Comparison of ENCODE assay signal across 14 cellular contexts in genomic region chr14:67239582-67239981, GRCh38. TPM values are rescaled to one million over a fixed set of nuclear protein-coding genes. Genes with fewer than 3 reads are reported as not detected.
A peak's percentile ranks its signal among the peaks of the same experiment; 100 is the strongest.
DNase-seq lines count a peak whose midpoint lies in the region; ATAC-seq, FAIRE-seq and TF ChIP-seq lines count a peak whose summit lies in the region.
"Had no signal": no experiment of that assay in that cellular context is flagged by ENCODE, and none has a peak within 500 bp of the region (broad histone marks: within the 10 kb centered on the region; RNA-seq: fewer than 3 reads in every experiment).

No MANE protein-coding gene starts in this region.

- no peak for TF ChIP-seq CTCF in CD14-positive monocyte (IDR thresholded peaks at IDR 0.05)
- no peak for TF ChIP-seq CTCF in DOHH2 (IDR thresholded peaks at IDR 0.05; ENCODE audit: low read depth, low read length, poor library complexity, severe bottlenecking)

- no peaks in the 10 kb centered on the region for H3K9me3 ChIP-seq in DOHH2 (ENCODE audit: control insufficient read depth, insufficient read depth, low read length)
- H3K9me3 ChIP-seq in naive thymus-derived CD4-positive, alpha-beta T cell (ENCODE audit: control insufficient read depth in 2 of 3, low read length in 3 of 3), result no peaks in the 10 kb centered on the region

- no peak for ATAC-seq in activated T-helper 17 cell treated with anti-CD3 and anti-CD28 coated beads, Interleukin-2, amount 50 U/mL, for 72 hours (replicated peaks)
- no peak for ATAC-seq in naive thymus-derived CD4-positive, alpha-beta T cell
- ATAC-seq in HG03108 (IDR thresholded peaks at IDR 0.05; ENCODE audit: unreplicated experiment) (no peak), left ventricle myocardium superior (no peak)
- ATAC-seq: foreskin keratinocyte had no signal

- POLR2A ChIA-PET in naive thymus-derived CD4-positive, alpha-beta T cell (lab: Charles Lee), result no interaction called here

- H3K9me2 ChIP-seq in DOHH2 (replicated peaks; ENCODE audit: control insufficient read depth, low read length), result no peaks in the 10 kb centered on the region

- peaks cover 26% of the 10 kb centered on the region for H3K79me2 ChIP-seq in DOHH2 (ENCODE audit: control insufficient read depth, low read length)

- H3K27me3 Mint-ChIP-seq in CD14-positive monocyte (ENCODE audit: low read depth in 3 of 3), result peaks cover 5 to 21% (median 14%) of the 10 kb centered on the region in 3 donors
- no peaks in the 10 kb centered on the region for H3K27me3 Mint-ChIP-seq in activated T-helper 17 cell treated with anti-CD3 and anti-CD28 coated beads, Interleukin-2, amount 50 U/mL, for 72 hours
- peaks cover 0 to 35% (median 0%) of the 10 kb centered on the region in 5 donors for H3K27me3 Mint-ChIP-seq in naive thymus-derived CD4-positive, alpha-beta T cell

- no peaks in the 10 kb centered on the region for H3K9me3 Mint-ChIP-seq in CD14-positive monocyte
- no peaks in the 10 kb centered on the region for H3K9me3 Mint-ChIP-seq in activated T-helper 17 cell treated with anti-CD3 and anti-CD28 coated beads, Interleukin-2, amount 50 U/mL, for 72 hours
- no peaks in the 10 kb centered on the region for H3K9me3 Mint-ChIP-seq in naive thymus-derived CD4-positive, alpha-beta T cell

- no peaks in the 10 kb centered on the region for H3K36me3 ChIP-seq in DOHH2 (ENCODE audit: control insufficient read depth, low read length)
- peaks cover 0 to 6% (median 0%) of the 10 kb centered on the region in 3 experiments for H3K36me3 ChIP-seq in naive thymus-derived CD4-positive, alpha-beta T cell (ENCODE audit: control insufficient read depth in 2 of 3, insufficient read depth in 3 of 3, low read length in 3 of 3)

- no peak overlapping the region for H3K4me3 ChIP-seq in DOHH2 (ENCODE audit: low read length)
- H3K4me3 ChIP-seq in naive thymus-derived CD4-positive, alpha-beta T cell (ENCODE audit: low read length), result no peak overlapping the region

- H3K4me2 ChIP-seq in DOHH2 (ENCODE audit: low read length), result peak overlapping the region; percentile 93; the same call in 1 of the 2 replicates

- H3K27me3 ChIP-seq in DOHH2 (ENCODE audit: control insufficient read depth, low read length), result peaks cover 26% of the 10 kb centered on the region
- no peaks in the 10 kb centered on the region for H3K27me3 ChIP-seq in naive thymus-derived CD4-positive, alpha-beta T cell (ENCODE audit: control insufficient read depth in 2 of 2, insufficient read depth in 2 of 2, low read length in 2 of 2)
- H3K27me3 ChIP-seq: dorsolateral prefrontal cortex, foreskin keratinocyte had no signal

- CTCF ChIA-PET in naive thymus-derived CD4-positive, alpha-beta T cell (lab: Charles Lee), result no interaction called here

- no peaks in the 10 kb centered on the region for H3K36me3 Mint-ChIP-seq in CD14-positive monocyte
- H3K36me3 Mint-ChIP-seq in activated T-helper 17 cell treated with anti-CD3 and anti-CD28 coated beads, Interleukin-2, amount 50 U/mL, for 72 hours (ENCODE audit: low read depth), result no peaks in the 10 kb centered on the region
- no peaks in the 10 kb centered on the region for H3K36me3 Mint-ChIP-seq in naive thymus-derived CD4-positive, alpha-beta T cell

- peak overlapping the region; percentile 90 to 91 for H3K4me3 Mint-ChIP-seq in CD14-positive monocyte
- peak overlapping the region; percentile 92 for H3K4me3 Mint-ChIP-seq in activated T-helper 17 cell treated with anti-CD3 and anti-CD28 coated beads, Interleukin-2, amount 50 U/mL, for 72 hours
- H3K4me3 Mint-ChIP-seq in naive thymus-derived CD4-positive, alpha-beta T cell, result peak overlapping the region; percentile 81 to 95 (median 91)

- no peak overlapping the region for H3K27ac ChIP-seq in DOHH2 (ENCODE audit: low read depth, low read length)
- H3K27ac ChIP-seq in naive thymus-derived CD4-positive, alpha-beta T cell (ENCODE audit: low read depth, low read length), result no peak overlapping the region
- H3K27ac ChIP-seq: foreskin keratinocyte had no signal

- H3K4me1 ChIP-seq in DOHH2 (ENCODE audit: control insufficient read depth, low read length), result peaks cover 14% of the 10 kb centered on the region
- peaks cover 6 to 10% of the 10 kb centered on the region in 2 donors for H3K4me1 ChIP-seq in naive thymus-derived CD4-positive, alpha-beta T cell (ENCODE audit: control insufficient read depth in 2 of 2, insufficient read depth in 2 of 2, low read length in 2 of 2)
- H3K4me1 ChIP-seq: foreskin keratinocyte had no signal

- no peaks in the 10 kb centered on the region for H3F3A ChIP-seq in DOHH2 (ENCODE audit: control insufficient read depth, insufficient read depth)

- DNase-seq in CD14-positive monocyte (ENCODE audit: low spot score) (no peak), SHP77 treated with DMSO at 0.1 percent for 48 hours (lab: John Stamatoyannopoulos, UW) (no peak), left ventricle myocardium superior (no peak), GM19239 (ENCODE audit: insufficient read length, low spot score) (no peak)
- no peak for DNase-seq in naive thymus-derived CD4-positive, alpha-beta T cell
- DNase-seq: activated CD4-positive, alpha-beta T cell treated with anti-CD3 and anti-CD28 coated beads, Interleukin-2, amount 50 U/mL, for 48 hours; dorsolateral prefrontal cortex; foreskin keratinocyte; NCI-H2029 treated with DMSO at 0.1 percent for 48 hours; NCI-H748 treated with DMSO at 0.1 percent for 48 hours had no signal

- no peak overlapping the region for H3K27ac Mint-ChIP-seq in CD14-positive monocyte
- H3K27ac Mint-ChIP-seq in activated T-helper 17 cell treated with anti-CD3 and anti-CD28 coated beads, Interleukin-2, amount 50 U/mL, for 72 hours, result no peak overlapping the region
- H3K27ac Mint-ChIP-seq in naive thymus-derived CD4-positive, alpha-beta T cell, result peak overlapping the region in 1 of 9 donors; percentile 17

- H3K4me1 Mint-ChIP-seq in CD14-positive monocyte, result peaks cover 23% of the 10 kb centered on the region
- peaks cover 14% of the 10 kb centered on the region for H3K4me1 Mint-ChIP-seq in activated T-helper 17 cell treated with anti-CD3 and anti-CD28 coated beads, Interleukin-2, amount 50 U/mL, for 72 hours
- H3K4me1 Mint-ChIP-seq in naive thymus-derived CD4-positive, alpha-beta T cell, result peaks cover 16 to 30% (median 25%) of the 10 kb centered on the region in 7 donors

- no peak for FAIRE-seq in GM19239 (lab: Jason Lieb, UNC)

- intact Hi-C loops in CD14-positive monocyte (cut with micrococcal nuclease) (no loop called here), left ventricle myocardium superior (cut with micrococcal nuclease) (no loop called here)
- intact Hi-C loops in naive thymus-derived CD4-positive, alpha-beta T cell (cut with micrococcal nuclease), result no loop called here

- H4K20me1 ChIP-seq in DOHH2 (ENCODE audit: control insufficient read depth, insufficient read depth, low read depth, low read length), result no peaks in the 10 kb centered on the region

RNA-seq across cellular contexts. Expression of gene PALS1, which starts 1.7 kb away (rescaled TPM):
- polyA plus RNA-seq in CD14-positive monocyte, result 1 to 10 TPM in 1 of 2 donors, under 1 TPM in 1; 0.95 to 2.0 TPM
- total RNA-seq in activated T-helper 17 cell treated with anti-CD3 and anti-CD28 coated beads, Interleukin-2, amount 50 U/mL, for 72 hours, result 10 to 100 TPM in 1 of 2 donors, 1 to 10 TPM in 1; 7.7 to 14.0 TPM
- total RNA-seq in naive thymus-derived CD4-positive, alpha-beta T cell, result 10 to 100 TPM in 4 of 5 experiments, 1 to 10 TPM in 1; 5.9 to 23.6 (median 12.4) TPM
- polyA plus RNA-seq in naive thymus-derived CD4-positive, alpha-beta T cell, result 1 to 10 TPM; 2.0 to 2.7 TPM
- 16.2 TPM for total RNA-seq in left ventricle myocardium superior

RNA-seq across cellular contexts. Expression of gene GARIN2, which starts 50.3 kb away (rescaled TPM):
- not detected for polyA plus RNA-seq in CD14-positive monocyte
- total RNA-seq in activated T-helper 17 cell treated with anti-CD3 and anti-CD28 coated beads, Interleukin-2, amount 50 U/mL, for 72 hours, result not detected
- total RNA-seq in naive thymus-derived CD4-positive, alpha-beta T cell, result not detected
- not detected for polyA plus RNA-seq in naive thymus-derived CD4-positive, alpha-beta T cell
- not detected for total RNA-seq in left ventricle myocardium superior
- total RNA-seq: foreskin keratinocyte, skeletal muscle tissue had no signal
